ENCODE assay signal across 8 cellular contexts in genomic region chr4:107037188-107037587, GRCh38. TPM values are rescaled to one million over a fixed set of nuclear protein-coding genes. Genes with fewer than 3 reads are reported as not detected.
A peak's percentile ranks its signal among the peaks of the same experiment; 100 is the strongest.
DNase-seq lines count a peak whose midpoint lies in the region; ATAC-seq and TF ChIP-seq lines count a peak whose summit lies in the region.
"Had no signal": no experiment of that assay in that cellular context is flagged by ENCODE, and none has a peak within 500 bp of the region (broad histone marks: within the 10 kb centered on the region; RNA-seq: fewer than 3 reads in every experiment).

No MANE protein-coding gene starts in this region.

- no peaks in the 10 kb centered on the region for H3K9me3 Mint-ChIP-seq in chondrocyte (ENCODE audit: low read depth)
- H3K9me3 Mint-ChIP-seq: T-helper 1 cell treated with Interleukin-12 subunit alpha and Interleukin-12 subunit beta and Interleukin-4 antibody, amounts not matched to agents 30 μg/mL and 1 μg/mL, for 36 hours had no signal

- no peak overlapping the region for H3K27ac ChIP-seq in aorta (ENCODE audit: low read depth in 1 of 2, low read length in 2 of 2)

- H3K4me1 Mint-ChIP-seq in chondrocyte (ENCODE audit: low read depth), result peaks cover 43% of the 10 kb centered on the region

- ATAC-seq in aorta (ENCODE audit: low FRiP score), result peak; percentile 68
- ATAC-seq in GM21381 (IDR thresholded peaks at IDR 0.05; ENCODE audit: unreplicated experiment), result no peak

- no peak for DNase-seq in GM10266 (ENCODE audit: extremely low spot score)
- DNase-seq in chondrocyte (ENCODE audit: low spot score), result peak; percentile 81
- peak; percentile 60 for DNase-seq in medulla oblongata (ENCODE audit: extremely low spot score)
- peak; percentile 58 to 79 for DNase-seq in aorta
- no peak for DNase-seq in stimulated activated naive CD4-positive, alpha-beta T cell (lab: John Stamatoyannopoulos, UW)

- 0 to 1% methylated on average over 19 of the region's 19 CpGs for WGBS in aorta, 2 donors

- H3K36me3 Mint-ChIP-seq in chondrocyte (ENCODE audit: low read depth), result no peaks in the 10 kb centered on the region

- peak overlapping the region; percentile 98 for H3K4me3 Mint-ChIP-seq in chondrocyte (ENCODE audit: unreplicated experiment)

- H3K27me3 ChIP-seq in aorta (ENCODE audit: control insufficient read depth in 1 of 2, insufficient read depth in 2 of 2, low read length in 1 of 2), result no peaks in the 10 kb centered on the region

- H3K4me1 ChIP-seq in aorta (ENCODE audit: control insufficient read depth in 1 of 2, insufficient read depth in 2 of 2, low read length in 2 of 2), result no peaks in the 10 kb centered on the region

- peak overlapping the region in 1 of 2 donors; percentile 53 for H3K4me3 ChIP-seq in aorta (ENCODE audit: low read length in 2 of 2)

- peak overlapping the region; percentile 88 for H3K27ac Mint-ChIP-seq in chondrocyte (ENCODE audit: unreplicated experiment)
- H3K27ac Mint-ChIP-seq: T-helper 1 cell treated with Interleukin-12 subunit alpha and Interleukin-12 subunit beta and Interleukin-4 antibody, amounts not matched to agents 30 μg/mL and 1 μg/mL, for 36 hours had no signal

- no peaks in the 10 kb centered on the region for H3K27me3 Mint-ChIP-seq in chondrocyte (ENCODE audit: low read depth)

- H3K9me3 ChIP-seq in aorta (ENCODE audit: control insufficient read depth, low read length), result no peaks in the 10 kb centered on the region

- intact Hi-C loops in aorta (cut with DNase I), result loop anchor here in 1 of 2 donors (5.0 kb wide), 1 partner anchor 145 kb away; no protein-coding TSS in a partner anchor

- TF ChIP-seq CTCF in GM10266 (IDR thresholded peaks at IDR 0.05; ENCODE audit: control insufficient read depth, insufficient read depth, low read depth, missing control alignments), result peak; percentile 35
- TF ChIP-seq CTCF in LNCAP (IDR thresholded peaks at IDR 0.05), result peak; percentile 68
- peak; percentile 87 for TF ChIP-seq CTCF in chondrocyte (IDR thresholded peaks at IDR 0.05)

- H3K36me3 ChIP-seq in aorta (ENCODE audit: control insufficient read depth in 1 of 2, insufficient read depth in 2 of 2, low read length in 1 of 2), result no peaks in the 10 kb centered on the region

RNA-seq across cellular contexts. Expression of gene DKK2, which starts 1.1 kb away (rescaled TPM):
- total RNA-seq in chondrocyte (107 to 259 TPM (median 109 TPM) in 3 replicates), aorta (1 to 10 TPM in 1 of 2 donors, under 1 TPM in 1; 0.71 to 2.5 TPM)
- under 1 TPM; 0.87 to 0.88 TPM for polyA plus RNA-seq in aorta

Comparison
In these comparisons a context has a peak if more than half of its experiments do, and no peak if none do; other contexts are left out.
1. DNase-seq: peak in chondrocyte (single experiment), medulla oblongata (single experiment) and aorta (2 of 2); none in GM10266 (single experiment) and stimulated activated naive CD4-positive, alpha-beta T cell (0 of 6).
2. CTCF ChIP-seq: peak in every context shown above with its lines; median percentile 87 in chondrocyte; 68 in LNCAP; 35 in GM10266.
3. RNA of gene DKK2, which starts 1.1 kb away (total RNA-seq): 107 to 259 TPM in chondrocyte; 0.71 to 2.5 TPM in aorta; every median in the first group is over 10 times any median in the second.